Comparison of ENCODE assay signal across 8 cellular contexts in the genomic region with DNA sequence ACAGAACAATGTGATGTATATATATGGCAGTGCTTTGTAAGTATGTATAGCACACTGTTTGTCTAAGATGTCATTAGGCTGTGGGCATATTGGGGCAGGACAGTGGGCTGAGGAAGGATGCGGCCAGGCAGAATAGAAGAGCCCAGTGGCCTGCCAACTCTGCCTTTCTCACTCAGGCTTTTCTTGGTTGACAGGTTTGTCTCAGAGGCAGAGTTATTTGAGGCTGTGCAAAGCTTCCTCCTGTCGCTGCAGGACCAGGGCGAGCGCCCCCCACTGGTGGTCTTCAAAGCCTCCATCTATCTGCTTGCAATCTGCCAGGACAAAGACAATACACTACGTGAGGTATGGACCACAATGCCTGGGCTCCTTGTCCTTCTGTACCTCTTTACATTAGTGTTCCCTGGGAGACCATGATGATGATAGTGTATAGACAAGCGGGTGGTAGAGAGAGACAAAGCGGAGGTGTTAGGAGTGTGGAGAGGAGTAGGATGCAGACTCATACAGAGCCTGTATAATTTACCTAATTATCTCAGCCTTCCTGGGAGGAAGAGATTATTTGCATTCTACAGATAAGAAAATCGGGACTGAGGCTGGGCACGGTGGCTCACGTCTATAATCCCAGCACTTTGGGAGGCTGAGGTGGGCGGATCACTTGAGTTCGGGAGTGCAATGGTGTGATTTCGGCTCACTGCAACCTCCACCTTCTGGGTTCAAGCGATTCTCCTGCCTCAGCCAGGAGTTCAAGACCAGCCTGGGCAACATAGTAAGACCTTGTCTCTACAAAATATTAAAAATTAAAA. TPM values are rescaled to one million over a fixed set of nuclear protein-coding genes. Genes with fewer than 3 reads are reported as not detected.
A peak's percentile ranks its signal among the peaks of the same experiment; 100 is the strongest.
DNase-seq lines count a peak whose midpoint lies in the region; ATAC-seq and TF ChIP-seq lines count a peak whose summit lies in the region.

No MANE protein-coding gene starts in this region.

- DNase-seq in Calu3 (peak; percentile 39), glutamatergic neuron (peak; percentile 76), ureter (ENCODE audit: low spot score) (peak; percentile 46), NOMO-1 treated with dmso at 0.1 percent for 144 hours (lab: John Stamatoyannopoulos, UW; ENCODE audit: unreplicated experiment) (no peak), NCI-H187 treated with DMSO at 0.1 percent for 48 hours (lab: John Stamatoyannopoulos, UW) (no peak)
- DNase-seq in activated CD4-positive, alpha-beta T cell treated with anti-CD3 and anti-CD28 coated beads for 48 hours: peak; percentile 59

- H3K4me3 ChIP-seq in KMS-11 (IDR thresholded peaks at IDR 0.05; ENCODE audit: insufficient read depth, low read depth, low read length): no peak overlapping the region

- no peak overlapping the region for H2AFZ ChIP-seq in KMS-11 (ENCODE audit: low read depth)

- no peaks in the 10 kb centered on the region for H3K4me1 Mint-ChIP-seq in Calu3 (ENCODE audit: low read depth, unreplicated experiment)
- no peaks in the 10 kb centered on the region for H3K4me1 Mint-ChIP-seq in glutamatergic neuron (ENCODE audit: low read depth, unreplicated experiment)

- no peaks in the 10 kb centered on the region for H4K20me1 ChIP-seq in KMS-11 (ENCODE audit: insufficient read depth)

- peaks cover 13% of the 10 kb centered on the region for H3K27me3 Mint-ChIP-seq in Calu3 (ENCODE audit: unreplicated experiment)
- no peaks in the 10 kb centered on the region for H3K27me3 Mint-ChIP-seq in glutamatergic neuron (ENCODE audit: unreplicated experiment)

- intact Hi-C loops in Calu3 (cut with micrococcal nuclease; ENCODE audit: unreplicated experiment): no loop called here

- H3K9me3 Mint-ChIP-seq in Calu3 (ENCODE audit: low read depth, unreplicated experiment) (no peaks in the 10 kb centered on the region), glutamatergic neuron (ENCODE audit: unreplicated experiment) (no peaks in the 10 kb centered on the region)

- H3K79me2 ChIP-seq in KMS-11 (ENCODE audit: insufficient read depth, low read depth): no peaks in the 10 kb centered on the region

- BruUV-seq in Calu3 (replicated peaks; lab: Mats Ljungman, UMichigan): no TSS peak

- no peak overlapping the region for H3K4me3 Mint-ChIP-seq in Calu3 (ENCODE audit: low read depth, unreplicated experiment)
- H3K4me3 Mint-ChIP-seq in glutamatergic neuron (ENCODE audit: unreplicated experiment): no peak overlapping the region

- no peak overlapping the region for H3K9ac ChIP-seq in KMS-11

- ATAC-seq in HG03025 (IDR thresholded peaks at IDR 0.05; ENCODE audit: low FRiP score, unreplicated experiment): no peak

- no peak overlapping the region for H3K27ac Mint-ChIP-seq in Calu3 (ENCODE audit: unreplicated experiment)
- H3K27ac Mint-ChIP-seq in glutamatergic neuron (ENCODE audit: unreplicated experiment): no peak overlapping the region

- no peak overlapping the region for H3K4me2 ChIP-seq in KMS-11

- CTCF ChIA-PET in Calu3 (lab: Charles Lee): interaction anchor here (1.0 kb wide), 1 partner anchor 66 kb away, joined by 4 read pairs; no protein-coding TSS in a partner anchor

- no peaks in the 10 kb centered on the region for H3K27me3 ChIP-seq in KMS-11 (ENCODE audit: insufficient read depth, low read depth)

- H3K36me3 ChIP-seq in KMS-11 (ENCODE audit: insufficient read depth): no peaks in the 10 kb centered on the region

- H3K36me3 Mint-ChIP-seq in Calu3 (ENCODE audit: insufficient read depth, unreplicated experiment) (no peaks in the 10 kb centered on the region), glutamatergic neuron (ENCODE audit: unreplicated experiment) (no peaks in the 10 kb centered on the region)

- TF ChIP-seq CTCF in Calu3 (IDR thresholded peaks at IDR 0.05; ENCODE audit: unreplicated experiment) (peak; percentile 38), KMS-11 (conservative IDR thresholded peaks at IDR 0.05; ENCODE audit: low read depth, low read length) (peak; percentile 46), glutamatergic neuron (IDR thresholded peaks at IDR 0.05; ENCODE audit: partially characterized antibody, unreplicated experiment) (peak; percentile 60)

- no peaks in the 10 kb centered on the region for H3K4me1 ChIP-seq in KMS-11 (ENCODE audit: low read depth, poor library complexity, severe bottlenecking)

- H3K27ac ChIP-seq in KMS-11: no peak overlapping the region

RNA-seq across cellular contexts. Expression of a gene that starts 37.3 kb away (rescaled TPM):
- 18.4 and 20.1 TPM in 2 replicates for total RNA-seq in Calu3 (2022)
- 9.4 TPM for total RNA-seq in glutamatergic neuron (ENCODE audit: unreplicated experiment)
- 10.4 TPM for total RNA-seq in ureter

Comparison
In these comparisons a context has a peak if more than half of its experiments do, and no peak if none do; other contexts are left out.
1. DNase-seq: peak in Calu3 (single experiment), activated CD4-positive, alpha-beta T cell treated with anti-CD3 and anti-CD28 coated beads for 48 hours (single experiment), glutamatergic neuron (single experiment) and ureter (single experiment); none in NOMO-1 treated with dmso at 0.1 percent for 144 hours (single experiment) and NCI-H187 treated with DMSO at 0.1 percent for 48 hours (single experiment).
2. Peak in every context shown above with its lines, with median percentiles within 50 percentile points of each other: CTCF ChIP-seq.